In the genomic region with DNA sequence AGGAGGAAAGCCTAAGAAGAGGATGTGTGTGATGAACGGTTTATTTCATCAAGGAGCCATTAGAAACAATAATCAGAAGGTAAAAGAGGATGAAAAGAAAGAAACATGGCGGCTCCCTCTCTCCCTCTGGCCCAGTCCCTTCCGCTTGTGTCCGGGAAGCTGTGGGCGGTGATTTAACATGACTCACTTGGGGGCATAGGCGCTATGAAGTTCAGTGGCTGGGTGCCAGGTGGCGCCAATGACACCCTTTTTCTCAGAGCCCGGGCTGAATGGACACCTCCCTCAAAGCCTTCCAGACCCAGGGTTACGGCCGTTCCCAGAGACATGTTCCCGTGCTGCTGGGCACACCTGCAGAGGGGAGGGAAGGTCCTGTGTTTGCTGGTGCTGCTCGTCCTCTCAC, we compare ENCODE assay signal across 1 cellular context.
A peak's percentile ranks its signal among the peaks of the same experiment; 100 is the strongest.
TF ChIP-seq lines count a peak whose summit lies in the region.

No MANE protein-coding gene starts in this region.

TF ChIP-seq in K562, 482 proteins besides CTCF, POLR2A, EP300 and RAD21 (continued from another document and continues in another):
- TF ChIP-seq, protein P1, sequence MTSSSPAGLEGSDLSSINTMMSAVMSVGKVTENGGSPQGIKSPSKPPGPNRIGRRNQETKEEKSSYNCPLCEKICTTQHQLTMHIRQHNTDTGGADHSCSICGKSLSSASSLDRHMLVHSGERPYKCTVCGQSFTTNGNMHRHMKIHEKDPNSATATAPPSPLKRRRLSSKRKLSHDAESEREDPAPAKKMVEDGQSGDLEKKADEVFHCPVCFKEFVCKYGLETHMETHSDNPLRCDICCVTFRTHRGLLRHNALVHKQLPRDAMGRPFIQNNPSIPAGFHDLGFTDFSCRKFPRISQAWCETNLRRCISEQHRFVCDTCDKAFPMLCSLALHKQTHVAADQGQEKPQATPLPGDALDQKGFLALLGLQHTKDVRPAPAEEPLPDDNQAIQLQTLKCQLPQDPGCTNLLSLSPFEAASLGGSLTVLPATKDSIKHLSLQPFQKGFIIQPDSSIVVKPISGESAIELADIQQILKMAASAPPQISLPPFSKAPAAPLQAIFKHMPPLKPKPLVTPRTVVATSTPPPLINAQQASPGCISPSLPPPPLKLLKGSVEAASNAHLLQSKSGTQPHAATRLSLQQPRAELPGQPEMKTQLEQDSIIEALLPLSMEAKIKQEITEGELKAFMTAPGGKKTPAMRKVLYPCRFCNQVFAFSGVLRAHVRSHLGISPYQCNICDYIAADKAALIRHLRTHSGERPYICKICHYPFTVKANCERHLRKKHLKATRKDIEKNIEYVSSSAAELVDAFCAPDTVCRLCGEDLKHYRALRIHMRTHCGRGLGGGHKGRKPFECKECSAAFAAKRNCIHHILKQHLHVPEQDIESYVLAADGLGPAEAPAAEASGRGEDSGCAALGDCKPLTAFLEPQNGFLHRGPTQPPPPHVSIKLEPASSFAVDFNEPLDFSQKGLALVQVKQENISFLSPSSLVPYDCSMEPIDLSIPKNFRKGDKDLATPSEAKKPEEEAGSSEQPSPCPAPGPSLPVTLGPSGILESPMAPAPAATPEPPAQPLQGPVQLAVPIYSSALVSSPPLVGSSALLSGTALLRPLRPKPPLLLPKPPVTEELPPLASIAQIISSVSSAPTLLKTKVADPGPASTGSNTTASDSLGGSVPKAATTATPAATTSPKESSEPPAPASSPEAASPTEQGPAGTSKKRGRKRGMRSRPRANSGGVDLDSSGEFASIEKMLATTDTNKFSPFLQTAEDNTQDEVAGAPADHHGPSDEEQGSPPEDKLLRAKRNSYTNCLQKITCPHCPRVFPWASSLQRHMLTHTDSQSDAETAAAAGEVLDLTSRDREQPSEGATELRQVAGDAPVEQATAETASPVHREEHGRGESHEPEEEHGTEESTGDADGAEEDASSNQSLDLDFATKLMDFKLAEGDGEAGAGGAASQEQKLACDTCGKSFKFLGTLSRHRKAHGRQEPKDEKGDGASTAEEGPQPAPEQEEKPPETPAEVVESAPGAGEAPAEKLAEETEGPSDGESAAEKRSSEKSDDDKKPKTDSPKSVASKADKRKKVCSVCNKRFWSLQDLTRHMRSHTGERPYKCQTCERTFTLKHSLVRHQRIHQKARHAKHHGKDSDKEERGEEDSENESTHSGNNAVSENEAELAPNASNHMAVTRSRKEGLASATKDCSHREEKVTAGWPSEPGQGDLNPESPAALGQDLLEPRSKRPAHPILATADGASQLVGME (CRISPR knock-in tag; IDR thresholded peaks at IDR 0.05), result no peak
- TF ChIP-seq DIDO1 (tag; IDR thresholded peaks at IDR 0.05; ENCODE audit: low read depth) (no peak), ZNF699 (CRISPR knock-in tag; IDR thresholded peaks at IDR 0.05; ENCODE audit: insufficient replicate concordance) (no peak), HEY1 (CRISPR knock-in tag; IDR thresholded peaks at IDR 0.05; ENCODE audit: borderline replicate concordance) (no peak), FOXM1 (IDR thresholded peaks at IDR 0.05; ENCODE audit: low read depth) (no peak), FOXM1 (CRISPR knock-in tag; IDR thresholded peaks at IDR 0.05; ENCODE audit: low read depth) (no peak), HDGF (IDR thresholded peaks at IDR 0.05) (no peak), EGR1 (conservative IDR thresholded peaks at IDR 0.05) (peak; percentile 77), ZNF133 (CRISPR knock-in tag; IDR thresholded peaks at IDR 0.05) (no peak), ESRRA (IDR thresholded peaks at IDR 0.05; ENCODE audit: borderline replicate concordance, low read depth) (no peak), ZNF347 (CRISPR knock-in tag; IDR thresholded peaks at IDR 0.05; ENCODE audit: low read depth) (no peak), ZKSCAN1 (IDR thresholded peaks at IDR 0.05; ENCODE audit: low read depth, low read length) (no peak), MTF1 (CRISPR knock-in tag; IDR thresholded peaks at IDR 0.05; ENCODE audit: borderline replicate concordance) (no peak), GABPB2 (CRISPR knock-in tag; conservative IDR thresholded peaks at IDR 0.05) (no peak), ZNF778 (CRISPR knock-in tag; IDR thresholded peaks at IDR 0.05) (no peak), LCOR (CRISPR knock-in tag; IDR thresholded peaks at IDR 0.05) (no peak), GATAD2A (IDR thresholded peaks at IDR 0.05) (no peak), CBX2 (IDR thresholded peaks at IDR 0.05; ENCODE audit: insufficient read depth, low read length, poor library complexity, severe bottlenecking) (no peak), TEAD2 (tag; IDR thresholded peaks at IDR 0.05) (no peak), JUND (IDR thresholded peaks at IDR 0.05; ENCODE audit: borderline replicate concordance, low read depth, low read length) (peak; percentile 79), JUND (tag; IDR thresholded peaks at IDR 0.05; ENCODE audit: borderline replicate concordance, low read depth, low read length) (peak; percentile 33; the same call in 1 of the 3 replicates), NCOA4 (IDR thresholded peaks at IDR 0.05; ENCODE audit: partially characterized antibody) (no peak), SOX6 (IDR thresholded peaks at IDR 0.05) (no peak), FOXK2 (conservative IDR thresholded peaks at IDR 0.05 in 1 of 2, IDR thresholded peaks at IDR 0.05 in 1 of 2; ENCODE audit: low read depth in 2 of 2) (no peak), CBX5 (IDR thresholded peaks at IDR 0.05; ENCODE audit: borderline replicate concordance, low read depth) (no peak), NR4A1 (CRISPR knock-in tag; IDR thresholded peaks at IDR 0.05) (no peak), NR4A1 (tag; IDR thresholded peaks at IDR 0.05) (no peak), HDAC1 (IDR thresholded peaks at IDR 0.05) (no peak), MAFF (IDR thresholded peaks at IDR 0.05; ENCODE audit: low read length) (no peak), HNRNPH1 (optimal IDR thresholded peaks at IDR 0.05; ENCODE audit: low read depth, low read length) (no peak), ZFP1 (CRISPR knock-in tag; IDR thresholded peaks at IDR 0.05) (no peak), POLR2B (IDR thresholded peaks at IDR 0.05; ENCODE audit: low read depth, partially characterized antibody) (no peak), ZNF253 (CRISPR knock-in tag; conservative IDR thresholded peaks at IDR 0.05) (no peak), L3MBTL2 (IDR thresholded peaks at IDR 0.05) (no peak), SNRNP70 (optimal IDR thresholded peaks at IDR 0.05; ENCODE audit: low read depth, low read length) (no peak), ZNF436 (CRISPR knock-in tag; IDR thresholded peaks at IDR 0.05) (no peak)
- TF ChIP-seq, protein P2, sequence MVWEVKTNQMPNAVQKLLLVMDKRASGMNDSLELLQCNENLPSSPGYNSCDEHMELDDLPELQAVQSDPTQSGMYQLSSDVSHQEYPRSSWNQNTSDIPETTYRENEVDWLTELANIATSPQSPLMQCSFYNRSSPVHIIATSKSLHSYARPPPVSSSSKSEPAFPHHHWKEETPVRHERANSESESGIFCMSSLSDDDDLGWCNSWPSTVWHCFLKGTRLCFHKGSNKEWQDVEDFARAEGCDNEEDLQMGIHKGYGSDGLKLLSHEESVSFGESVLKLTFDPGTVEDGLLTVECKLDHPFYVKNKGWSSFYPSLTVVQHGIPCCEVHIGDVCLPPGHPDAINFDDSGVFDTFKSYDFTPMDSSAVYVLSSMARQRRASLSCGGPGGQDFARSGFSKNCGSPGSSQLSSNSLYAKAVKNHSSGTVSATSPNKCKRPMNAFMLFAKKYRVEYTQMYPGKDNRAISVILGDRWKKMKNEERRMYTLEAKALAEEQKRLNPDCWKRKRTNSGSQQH (CRISPR knock-in tag; IDR thresholded peaks at IDR 0.05), result no peak
- TF ChIP-seq, protein P3, sequence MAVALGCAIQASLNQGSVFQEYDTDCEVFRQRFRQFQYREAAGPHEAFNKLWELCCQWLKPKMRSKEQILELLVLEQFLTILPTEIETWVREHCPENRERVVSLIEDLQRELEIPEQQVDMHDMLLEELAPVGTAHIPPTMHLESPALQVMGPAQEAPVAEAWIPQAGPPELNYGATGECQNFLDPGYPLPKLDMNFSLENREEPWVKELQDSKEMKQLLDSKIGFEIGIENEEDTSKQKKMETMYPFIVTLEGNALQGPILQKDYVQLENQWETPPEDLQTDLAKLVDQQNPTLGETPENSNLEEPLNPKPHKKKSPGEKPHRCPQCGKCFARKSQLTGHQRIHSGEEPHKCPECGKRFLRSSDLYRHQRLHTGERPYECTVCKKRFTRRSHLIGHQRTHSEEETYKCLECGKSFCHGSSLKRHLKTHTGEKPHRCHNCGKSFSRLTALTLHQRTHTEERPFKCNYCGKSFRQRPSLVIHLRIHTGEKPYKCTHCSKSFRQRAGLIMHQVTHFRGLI (CRISPR knock-in tag; IDR thresholded peaks at IDR 0.05), result no peak
- TF ChIP-seq, protein P4, sequence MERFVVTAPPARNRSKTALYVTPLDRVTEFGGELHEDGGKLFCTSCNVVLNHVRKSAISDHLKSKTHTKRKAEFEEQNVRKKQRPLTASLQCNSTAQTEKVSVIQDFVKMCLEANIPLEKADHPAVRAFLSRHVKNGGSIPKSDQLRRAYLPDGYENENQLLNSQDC (CRISPR knock-in tag; IDR thresholded peaks at IDR 0.05), result no peak
- TF ChIP-seq, protein P5, sequence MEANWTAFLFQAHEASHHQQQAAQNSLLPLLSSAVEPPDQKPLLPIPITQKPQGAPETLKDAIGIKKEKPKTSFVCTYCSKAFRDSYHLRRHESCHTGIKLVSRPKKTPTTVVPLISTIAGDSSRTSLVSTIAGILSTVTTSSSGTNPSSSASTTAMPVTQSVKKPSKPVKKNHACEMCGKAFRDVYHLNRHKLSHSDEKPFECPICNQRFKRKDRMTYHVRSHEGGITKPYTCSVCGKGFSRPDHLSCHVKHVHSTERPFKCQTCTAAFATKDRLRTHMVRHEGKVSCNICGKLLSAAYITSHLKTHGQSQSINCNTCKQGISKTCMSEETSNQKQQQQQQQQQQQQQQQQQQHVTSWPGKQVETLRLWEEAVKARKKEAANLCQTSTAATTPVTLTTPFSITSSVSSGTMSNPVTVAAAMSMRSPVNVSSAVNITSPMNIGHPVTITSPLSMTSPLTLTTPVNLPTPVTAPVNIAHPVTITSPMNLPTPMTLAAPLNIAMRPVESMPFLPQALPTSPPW (CRISPR knock-in tag; IDR thresholded peaks at IDR 0.05), result peak; percentile 29; the same call in 1 of the 2 replicates
- TF ChIP-seq, protein P6, sequence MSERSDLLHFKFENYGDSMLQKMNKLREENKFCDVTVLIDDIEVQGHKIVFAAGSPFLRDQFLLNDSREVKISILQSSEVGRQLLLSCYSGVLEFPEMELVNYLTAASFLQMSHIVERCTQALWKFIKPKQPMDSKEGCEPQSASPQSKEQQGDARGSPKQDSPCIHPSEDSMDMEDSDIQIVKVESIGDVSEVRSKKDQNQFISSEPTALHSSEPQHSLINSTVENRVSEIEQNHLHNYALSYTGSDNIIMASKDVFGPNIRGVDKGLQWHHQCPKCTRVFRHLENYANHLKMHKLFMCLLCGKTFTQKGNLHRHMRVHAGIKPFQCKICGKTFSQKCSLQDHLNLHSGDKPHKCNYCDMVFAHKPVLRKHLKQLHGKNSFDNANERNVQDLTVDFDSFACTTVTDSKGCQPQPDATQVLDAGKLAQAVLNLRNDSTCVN (CRISPR knock-in tag; IDR thresholded peaks at IDR 0.05), result no peak
- TF ChIP-seq, protein P7, sequence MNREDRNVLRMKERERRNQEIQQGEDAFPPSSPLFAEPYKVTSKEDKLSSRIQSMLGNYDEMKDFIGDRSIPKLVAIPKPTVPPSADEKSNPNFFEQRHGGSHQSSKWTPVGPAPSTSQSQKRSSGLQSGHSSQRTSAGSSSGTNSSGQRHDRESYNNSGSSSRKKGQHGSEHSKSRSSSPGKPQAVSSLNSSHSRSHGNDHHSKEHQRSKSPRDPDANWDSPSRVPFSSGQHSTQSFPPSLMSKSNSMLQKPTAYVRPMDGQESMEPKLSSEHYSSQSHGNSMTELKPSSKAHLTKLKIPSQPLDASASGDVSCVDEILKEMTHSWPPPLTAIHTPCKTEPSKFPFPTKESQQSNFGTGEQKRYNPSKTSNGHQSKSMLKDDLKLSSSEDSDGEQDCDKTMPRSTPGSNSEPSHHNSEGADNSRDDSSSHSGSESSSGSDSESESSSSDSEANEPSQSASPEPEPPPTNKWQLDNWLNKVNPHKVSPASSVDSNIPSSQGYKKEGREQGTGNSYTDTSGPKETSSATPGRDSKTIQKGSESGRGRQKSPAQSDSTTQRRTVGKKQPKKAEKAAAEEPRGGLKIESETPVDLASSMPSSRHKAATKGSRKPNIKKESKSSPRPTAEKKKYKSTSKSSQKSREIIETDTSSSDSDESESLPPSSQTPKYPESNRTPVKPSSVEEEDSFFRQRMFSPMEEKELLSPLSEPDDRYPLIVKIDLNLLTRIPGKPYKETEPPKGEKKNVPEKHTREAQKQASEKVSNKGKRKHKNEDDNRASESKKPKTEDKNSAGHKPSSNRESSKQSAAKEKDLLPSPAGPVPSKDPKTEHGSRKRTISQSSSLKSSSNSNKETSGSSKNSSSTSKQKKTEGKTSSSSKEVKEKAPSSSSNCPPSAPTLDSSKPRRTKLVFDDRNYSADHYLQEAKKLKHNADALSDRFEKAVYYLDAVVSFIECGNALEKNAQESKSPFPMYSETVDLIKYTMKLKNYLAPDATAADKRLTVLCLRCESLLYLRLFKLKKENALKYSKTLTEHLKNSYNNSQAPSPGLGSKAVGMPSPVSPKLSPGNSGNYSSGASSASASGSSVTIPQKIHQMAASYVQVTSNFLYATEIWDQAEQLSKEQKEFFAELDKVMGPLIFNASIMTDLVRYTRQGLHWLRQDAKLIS (CRISPR knock-in tag; IDR thresholded peaks at IDR 0.05), result no peak
- TF ChIP-seq, protein P8, sequence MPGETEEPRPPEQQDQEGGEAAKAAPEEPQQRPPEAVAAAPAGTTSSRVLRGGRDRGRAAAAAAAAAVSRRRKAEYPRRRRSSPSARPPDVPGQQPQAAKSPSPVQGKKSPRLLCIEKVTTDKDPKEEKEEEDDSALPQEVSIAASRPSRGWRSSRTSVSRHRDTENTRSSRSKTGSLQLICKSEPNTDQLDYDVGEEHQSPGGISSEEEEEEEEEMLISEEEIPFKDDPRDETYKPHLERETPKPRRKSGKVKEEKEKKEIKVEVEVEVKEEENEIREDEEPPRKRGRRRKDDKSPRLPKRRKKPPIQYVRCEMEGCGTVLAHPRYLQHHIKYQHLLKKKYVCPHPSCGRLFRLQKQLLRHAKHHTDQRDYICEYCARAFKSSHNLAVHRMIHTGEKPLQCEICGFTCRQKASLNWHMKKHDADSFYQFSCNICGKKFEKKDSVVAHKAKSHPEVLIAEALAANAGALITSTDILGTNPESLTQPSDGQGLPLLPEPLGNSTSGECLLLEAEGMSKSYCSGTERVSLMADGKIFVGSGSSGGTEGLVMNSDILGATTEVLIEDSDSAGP (CRISPR knock-in tag; IDR thresholded peaks at IDR 0.05), result no peak
- TF ChIP-seq, protein P9, sequence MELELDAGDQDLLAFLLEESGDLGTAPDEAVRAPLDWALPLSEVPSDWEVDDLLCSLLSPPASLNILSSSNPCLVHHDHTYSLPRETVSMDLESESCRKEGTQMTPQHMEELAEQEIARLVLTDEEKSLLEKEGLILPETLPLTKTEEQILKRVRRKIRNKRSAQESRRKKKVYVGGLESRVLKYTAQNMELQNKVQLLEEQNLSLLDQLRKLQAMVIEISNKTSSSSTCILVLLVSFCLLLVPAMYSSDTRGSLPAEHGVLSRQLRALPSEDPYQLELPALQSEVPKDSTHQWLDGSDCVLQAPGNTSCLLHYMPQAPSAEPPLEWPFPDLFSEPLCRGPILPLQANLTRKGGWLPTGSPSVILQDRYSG (tag; conservative IDR thresholded peaks at IDR 0.05; ENCODE audit: low read depth), result no peak
- TF ChIP-seq, protein P10, sequence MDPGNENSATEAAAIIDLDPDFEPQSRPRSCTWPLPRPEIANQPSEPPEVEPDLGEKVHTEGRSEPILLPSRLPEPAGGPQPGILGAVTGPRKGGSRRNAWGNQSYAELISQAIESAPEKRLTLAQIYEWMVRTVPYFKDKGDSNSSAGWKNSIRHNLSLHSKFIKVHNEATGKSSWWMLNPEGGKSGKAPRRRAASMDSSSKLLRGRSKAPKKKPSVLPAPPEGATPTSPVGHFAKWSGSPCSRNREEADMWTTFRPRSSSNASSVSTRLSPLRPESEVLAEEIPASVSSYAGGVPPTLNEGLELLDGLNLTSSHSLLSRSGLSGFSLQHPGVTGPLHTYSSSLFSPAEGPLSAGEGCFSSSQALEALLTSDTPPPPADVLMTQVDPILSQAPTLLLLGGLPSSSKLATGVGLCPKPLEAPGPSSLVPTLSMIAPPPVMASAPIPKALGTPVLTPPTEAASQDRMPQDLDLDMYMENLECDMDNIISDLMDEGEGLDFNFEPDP (CRISPR knock-in tag; IDR thresholded peaks at IDR 0.05), result no peak
